Comparison of ENCODE assay signal across 8 cellular contexts in genomic region chr10:124417846-124418725, GRCh38. TPM values are rescaled to one million over a fixed set of nuclear protein-coding genes. Genes with fewer than 3 reads are reported as not detected.
A peak's percentile ranks its signal among the peaks of the same experiment; 100 is the strongest.
DNase-seq lines count a peak whose midpoint lies in the region; ATAC-seq and TF ChIP-seq lines count a peak whose summit lies in the region.

No MANE protein-coding gene starts in this region.

- TF ChIP-seq CTCF in epithelial cell of proximal tubule (conservative IDR thresholded peaks at IDR 0.05; ENCODE audit: low read depth, low read length), result peak; percentile 10

- peaks cover 9% of the 10 kb centered on the region for H3K27me3 ChIP-seq in mononuclear cell (ENCODE audit: insufficient read depth, low read length)

- H3K4me1 ChIP-seq in mononuclear cell (ENCODE audit: insufficient read depth, low read length), result peaks cover 20% of the 10 kb centered on the region

- DNase-seq in DMS 273 (lab: John Stamatoyannopoulos, UW; ENCODE audit: unreplicated experiment), result peak; percentile 70
- DNase-seq in DMS 273 treated with DMSO at 0.1 percent for 48 hours (lab: John Stamatoyannopoulos, UW), result no peak
- DNase-seq in NCI-H510A treated with DMSO at 0.1 percent for 48 hours (lab: John Stamatoyannopoulos, UW), result peak; percentile 43
- DNase-seq in activated T-cell treated with anti-CD3 and anti-CD28 coated beads, Interleukin-2, amount 50 U/mL, for 1 hour, result peak; percentile 54
- no peak for DNase-seq in epithelial cell of proximal tubule (ENCODE audit: low read depth)
- DNase-seq in stimulated activated CD8-positive, alpha-beta memory T cell treated with anti-CD3 and anti-CD28 coated beads, Interleukin-4, amount 100 ng/mL, for 1 hour (ENCODE audit: low read depth in 2 of 2, low spot score in 1 of 2), result peak; percentile 6 to 27

- peak overlapping the region; percentile 85 for H3K4me3 ChIP-seq in epithelial cell of proximal tubule (ENCODE audit: low read depth, low read length)
- H3K4me3 ChIP-seq in mononuclear cell (ENCODE audit: low read length), result peak overlapping the region; percentile 56

- peak; percentile 25 for ATAC-seq in HG02970 (IDR thresholded peaks at IDR 0.05; ENCODE audit: low FRiP score, unreplicated experiment)

- H3K9me3 ChIP-seq in mononuclear cell (ENCODE audit: low read depth, low read length), result no peaks in the 10 kb centered on the region

RNA-seq across cellular contexts. Expression of gene OAT, which starts 0.6 kb away (rescaled TPM):
- total RNA-seq in epithelial cell of proximal tubule (50.9 and 85.7 TPM in 2 replicates), mononuclear cell (74.1 TPM)

RNA-seq across cellular contexts. Expression of gene NKX1-2, which starts 31.7 kb away (rescaled TPM):
- not detected in 2 replicates for total RNA-seq in epithelial cell of proximal tubule
- total RNA-seq in mononuclear cell, result not detected

RNA-seq across cellular contexts. Expression of gene LHPP, which starts 43.5 kb away (rescaled TPM):
- total RNA-seq in epithelial cell of proximal tubule (3.6 and 12.1 TPM in 2 replicates), mononuclear cell (20.4 TPM)

Comparison
In these comparisons a context has a peak if more than half of its experiments do, and no peak if none do; other contexts are left out.
1. DNase-seq: peak in DMS 273 (single experiment), NCI-H510A treated with DMSO at 0.1 percent for 48 hours (single experiment), activated T-cell treated with anti-CD3 and anti-CD28 coated beads, Interleukin-2, amount 50 U/mL, for 1 hour (single experiment) and stimulated activated CD8-positive, alpha-beta memory T cell treated with anti-CD3 and anti-CD28 coated beads, Interleukin-4, amount 100 ng/mL, for 1 hour (2 of 2); none in DMS 273 treated with DMSO at 0.1 percent for 48 hours (single experiment) and epithelial cell of proximal tubule (single experiment).